In genomic region chr5:124701873-124702272, GRCh38 we compare ENCODE assay signal across 27 cellular contexts. TPM values are rescaled to one million over a fixed set of nuclear protein-coding genes. Genes with fewer than 3 reads are reported as not detected.
DNase-seq lines count a peak whose midpoint lies in the region; ATAC-seq, FAIRE-seq and TF ChIP-seq lines count a peak whose summit lies in the region.
"Had no signal": no experiment of that assay in that cellular context is flagged by ENCODE, and none has a peak within 500 bp of the region (broad histone marks: within the 10 kb centered on the region; RNA-seq: fewer than 3 reads in every experiment).

No MANE protein-coding gene starts in this region.

- H3K79me2 ChIP-seq in GM23338 (replicated peaks; ENCODE audit: insufficient read depth) (peaks cover 98% of the 10 kb centered on the region), GM23248 (ENCODE audit: insufficient read depth) (no peaks in the 10 kb centered on the region)

- no peak overlapping the region for H3K27ac Mint-ChIP-seq in GM23338
- H3K27ac Mint-ChIP-seq in nephron progenitor cell, result peak overlapping the region; percentile 83
- H3K27ac Mint-ChIP-seq: activated CD4-positive, alpha-beta T cell treated with anti-CD3 and anti-CD28 coated beads, Interleukin-2, amount 10 ng/mL, durations not matched to agents 7 days and 5 days; activated naive CD4-positive, alpha-beta T cell treated with anti-CD3 and anti-CD28 coated beads for 36 hours; natural killer cell had no signal

- no peak overlapping the region for H2AFZ ChIP-seq in GM23338
- no peak overlapping the region for H2AFZ ChIP-seq in GM23248

- 56 to 57% methylated on average over 3 of the region's 3 CpGs for WGBS in GM23248 (ENCODE audit: low coverage in 1 of 2, low lambda C conversion rate in 2 of 2, missing lambda C conversion rate in 2 of 2), 2 experiments

- H3K36me3 Mint-ChIP-seq in GM23338 (ENCODE audit: low read depth), result peaks cover 4% of the 10 kb centered on the region; the same call in 2 of the 3 replicates
- peaks cover 25% of the 10 kb centered on the region for H3K36me3 Mint-ChIP-seq in nephron progenitor cell (ENCODE audit: low read depth)
- H3K36me3 Mint-ChIP-seq: natural killer cell had no signal

- ATAC-seq in GM23338 (no peak; the same call in 2 of the 3 replicates), GM18873 (IDR thresholded peaks at IDR 0.05; ENCODE audit: low FRiP score, unreplicated experiment) (no peak)
- ATAC-seq: left lobe of liver; natural killer cell; right lobe of liver; stimulated activated naive CD8-positive, alpha-beta T cell treated with anti-CD3 and anti-CD28 coated beads, Interleukin-15, Interleukin-2, amounts not matched to agents 100 U/mL and 50 U/mL, for 24 hours had no signal

- peaks cover 5% of the 10 kb centered on the region for H3K27me3 Mint-ChIP-seq in GM23338 (ENCODE audit: insufficient read depth, low read depth, poor library complexity)
- no peaks in the 10 kb centered on the region for H3K27me3 Mint-ChIP-seq in nephron progenitor cell (ENCODE audit: low read depth, poor library complexity)
- H3K27me3 Mint-ChIP-seq: activated CD4-positive, alpha-beta T cell treated with anti-CD3 and anti-CD28 coated beads, Interleukin-2, amount 10 ng/mL, durations not matched to agents 7 days and 5 days had no signal

- no peak overlapping the region for H3K27ac ChIP-seq in BLaER1
- 0 out of 2 replicates have a peak overlapping the region, but pooled peaks have one; percentile 48 for H3K27ac ChIP-seq in GM23338 (ENCODE audit: low read depth)
- no peak overlapping the region for H3K27ac ChIP-seq in SK-N-MC
- H3K27ac ChIP-seq in GM23248, result no peak overlapping the region
- H3K27ac ChIP-seq: coronary artery, right lobe of liver, tibial artery, VCaP had no signal

- H4K20me1 ChIP-seq in BLaER1 (peaks cover 100% of the 10 kb centered on the region), GM23338 (replicated peaks; ENCODE audit: insufficient read depth) (no peaks in the 10 kb centered on the region; the same call in 1 of the 2 replicates), GM23248 (ENCODE audit: insufficient read depth) (no peaks in the 10 kb centered on the region)

- H3K4me2 ChIP-seq in BLaER1, result peak overlapping the region; percentile 35
- H3K4me2 ChIP-seq in GM23338, result peak overlapping the region; percentile 37
- no peak overlapping the region for H3K4me2 ChIP-seq in GM23248 (ENCODE audit: unreplicated experiment)

- H3K4me1 ChIP-seq in BLaER1 (peaks cover 67% of the 10 kb centered on the region), GM23338 (ENCODE audit: insufficient read depth) (peaks cover 85% of the 10 kb centered on the region), GM23248 (ENCODE audit: insufficient read depth) (peaks cover 20% of the 10 kb centered on the region)
- H3K4me1 ChIP-seq: right lobe of liver had no signal

- H3K9me3 Mint-ChIP-seq in GM23338, result no peaks in the 10 kb centered on the region
- H3K9me3 Mint-ChIP-seq in nephron progenitor cell, result no peaks in the 10 kb centered on the region
- H3K9me3 Mint-ChIP-seq: activated CD4-positive, alpha-beta T cell treated with anti-CD3 and anti-CD28 coated beads, Interleukin-2, amount 10 ng/mL, durations not matched to agents 7 days and 5 days; activated naive CD4-positive, alpha-beta T cell treated with anti-CD3 and anti-CD28 coated beads for 36 hours; mesothelial cell of epicardium; natural killer cell had no signal

- DNase-seq in GM23338 (ENCODE audit: low spot score) (no peak), SK-N-MC (ENCODE audit: low read depth, low spot score) (no peak), nephron progenitor cell (no peak), hepatic stellate cell (ENCODE audit: low spot score) (no peak), GM23248 (no peak), D721Med (ENCODE audit: insufficient read length, low spot score) (no peak)
- DNase-seq: activated CD4-positive, alpha-beta T cell treated with anti-CD3 and anti-CD28 coated beads, Interleukin-2, amount 10 ng/mL, durations not matched to agents 7 days and 5 days; activated naive CD4-positive, alpha-beta T cell treated with anti-CD3 and anti-CD28 coated beads for 36 hours; activated T-cell treated with anti-CD3 and anti-CD28 coated beads, Interleukin-2, amount 50 U/mL, for 48 hours; amniotic stem cell; DMS79 treated with DMSO at 0.1 percent for 48 hours; natural killer cell; NCI-H187 treated with DMSO at 0.1 percent for 48 hours; NCI-H2227 treated with DMSO at 0.1 percent for 48 hours; NCI-H748 treated with DMSO at 0.1 percent for 48 hours; right lobe of liver; stimulated activated CD4-positive, alpha-beta T cell treated with anti-CD3 and anti-CD28 coated beads, Interleukin-4, amount 100 ng/mL, for 4 hours; stimulated activated naive CD8-positive, alpha-beta T cell treated with anti-CD3 and anti-CD28 coated beads, Interleukin-15, Interleukin-2, amounts not matched to agents 100 U/mL and 50 U/mL, for 24 hours; tibial artery had no signal

- peaks cover 95% of the 10 kb centered on the region for H3K4me1 Mint-ChIP-seq in GM23338
- peaks cover 100% of the 10 kb centered on the region for H3K4me1 Mint-ChIP-seq in nephron progenitor cell
- H3K4me1 Mint-ChIP-seq: activated CD4-positive, alpha-beta T cell treated with anti-CD3 and anti-CD28 coated beads, Interleukin-2, amount 10 ng/mL, durations not matched to agents 7 days and 5 days; natural killer cell had no signal

- H3K27me3 ChIP-seq in BLaER1 (no peaks in the 10 kb centered on the region), GM23338 (ENCODE audit: insufficient read depth) (no peaks in the 10 kb centered on the region), GM23248 (replicated peaks; ENCODE audit: insufficient read depth) (no peaks in the 10 kb centered on the region)
- H3K27me3 ChIP-seq: esophagus muscularis mucosa, right lobe of liver, tibial artery had no signal

- H3K36me3 ChIP-seq in BLaER1, result peaks cover 96% of the 10 kb centered on the region
- no peaks in the 10 kb centered on the region for H3K36me3 ChIP-seq in GM23338 (ENCODE audit: insufficient read depth)
- H3K36me3 ChIP-seq in SK-N-MC (ENCODE audit: insufficient read depth, low read length), result no peaks in the 10 kb centered on the region
- no peaks in the 10 kb centered on the region for H3K36me3 ChIP-seq in GM23248 (ENCODE audit: low read depth)
- H3K36me3 ChIP-seq: esophagus muscularis mucosa, right lobe of liver, tibial artery had no signal

- H3K4me3 ChIP-seq in BLaER1 (no peak overlapping the region), GM23338 (no peak overlapping the region), SK-N-MC (peak overlapping the region; percentile 42; the same call in 1 of the 2 replicates), GM23248 (no peak overlapping the region)
- H3K4me3 ChIP-seq: coronary artery, esophagus muscularis mucosa, right lobe of liver, tibial artery had no signal

- no peaks in the 10 kb centered on the region for H3K9me3 ChIP-seq in BLaER1
- no peaks in the 10 kb centered on the region for H3K9me3 ChIP-seq in SK-N-MC (ENCODE audit: low read depth, low read length)
- no peaks in the 10 kb centered on the region for H3K9me3 ChIP-seq in GM23248 (ENCODE audit: low read depth)
- H3K9me3 ChIP-seq: esophagus muscularis mucosa, right lobe of liver, tibial artery had no signal

- H3K9ac ChIP-seq in BLaER1, result no peak overlapping the region
- H3K9ac ChIP-seq in SK-N-MC (ENCODE audit: insufficient read length), result no peak overlapping the region
- no peak overlapping the region for H3K9ac ChIP-seq in GM23248

- no peaks in the 10 kb centered on the region for H3K9me2 ChIP-seq in GM23338 (ENCODE audit: insufficient read depth)
- no peaks in the 10 kb centered on the region for H3K9me2 ChIP-seq in GM23248 (ENCODE audit: insufficient read depth)

- in situ Hi-C loops in GM23248 (cut with MboI), result no loop called here

- FAIRE-seq in D721Med (lab: Jason Lieb, UNC), result no peak
- FAIRE-seq: bronchial epithelial cell had no signal

- TF ChIP-seq CTCF in GM23338 (conservative IDR thresholded peaks at IDR 0.05; ENCODE audit: low read depth in 2 of 2) (no peak), nephron progenitor cell (IDR thresholded peaks at IDR 0.05) (no peak), D721Med (IDR thresholded peaks at IDR 0.05; ENCODE audit: insufficient read depth, missing control alignments) (no peak)

- H3K4me3 Mint-ChIP-seq in GM23338 (no peak overlapping the region), nephron progenitor cell (peak overlapping the region; percentile 38)
- H3K4me3 Mint-ChIP-seq: activated CD4-positive, alpha-beta T cell treated with anti-CD3 and anti-CD28 coated beads, Interleukin-2, amount 10 ng/mL, durations not matched to agents 7 days and 5 days; activated naive CD4-positive, alpha-beta T cell treated with anti-CD3 and anti-CD28 coated beads for 36 hours; mesothelial cell of epicardium; natural killer cell had no signal

- H3F3A ChIP-seq in GM23338 (replicated peaks; ENCODE audit: low read depth) (no peaks in the 10 kb centered on the region), GM23248 (ENCODE audit: insufficient read depth) (peaks cover 9% of the 10 kb centered on the region; the same call in 1 of the 2 replicates)

TF ChIP-seq in GM23338, 12 proteins besides CTCF, POLR2A, EP300 and RAD21 (continues in another document):
- TF ChIP-seq EZH2phosphoT487 (IDR thresholded peaks at IDR 0.05; ENCODE audit: unreplicated experiment) (no peak), POLR2AphosphoS5 (IDR thresholded peaks at IDR 0.05; ENCODE audit: low read depth) (no peak), ZNF331 (CRISPR knock-in tag; IDR thresholded peaks at IDR 0.05; ENCODE audit: low read depth) (no peak), NANOG (IDR thresholded peaks at IDR 0.05; ENCODE audit: borderline replicate concordance) (no peak), STAT1 (IDR thresholded peaks at IDR 0.05; ENCODE audit: unreplicated experiment) (no peak), CREB1 (CRISPR knock-in tag; IDR thresholded peaks at IDR 0.05; ENCODE audit: low read depth) (no peak)

RNA-seq across cellular contexts. Expression of gene ZNF608, which starts 44.6 kb away (rescaled TPM):
- total RNA-seq in GM23338 (2014; rRNA removed; shearing (Covaris generic)), result 39.7 and 42.4 TPM in 2 replicates
- polyA plus RNA-seq in GM23338 (2016; fragmentation: Nextera tagmentation; extraction: Ambion mirVana) (20.0 and 20.5 TPM in 2 replicates), GM23248 (2016; fragmentation: Nextera tagmentation; extraction: Ambion mirVana) (1.1 and 1.4 TPM in 2 replicates)
- 2.1 and 2.4 TPM in 2 replicates for total RNA-seq in GM23248 (2014; rRNA removed; shearing (Covaris generic))
- total RNA-seq: activated CD4-positive, alpha-beta T cell treated with anti-CD3 and anti-CD28 coated beads, Interleukin-2, amount 10 ng/mL, durations not matched to agents 7 days and 5 days; activated naive CD4-positive, alpha-beta T cell treated with anti-CD3 and anti-CD28 coated beads for 36 hours had no signal

Comparison
In these comparisons a context has a peak if more than half of its experiments do, and no peak if none do; other contexts are left out.
1. RNA of gene ZNF608, which starts 44.6 kb away (total RNA-seq): 39.7 to 42.4 TPM in GM23338; 2.1 to 2.4 TPM in GM23248; every median in the first group is over 10 times any median in the second.